Comparison of ENCODE assay signal across 2 cellular contexts in genomic region chr12:114397978-114398881, GRCh38.
TF ChIP-seq lines count a peak whose summit lies in the region.

No MANE protein-coding gene starts in this region.

TF ChIP-seq in H1, 55 proteins besides CTCF, POLR2A, EP300 and RAD21:
- TF ChIP-seq TAF7 (optimal IDR thresholded peaks at IDR 0.05; ENCODE audit: borderline replicate concordance, low read depth, low read length) (no peak), ATF2 (IDR thresholded peaks at IDR 0.05; ENCODE audit: low read length) (no peak), POLR2AphosphoS5 (IDR thresholded peaks at IDR 0.05; ENCODE audit: low read depth, low read length) (no peak), KDM1A (IDR thresholded peaks at IDR 0.05; ENCODE audit: borderline replicate concordance, low read length) (no peak), TBP (IDR thresholded peaks at IDR 0.05; ENCODE audit: low read depth, low read length) (no peak), NANOG (IDR thresholded peaks at IDR 0.05; ENCODE audit: insufficient read depth, low read depth, low read length, poor library complexity, severe bottlenecking) (no peak), CBX8 (IDR thresholded peaks at IDR 0.05; ENCODE audit: borderline replicate concordance, low read depth, low read length) (no peak; the same call in 1 of the 2 replicates), NRF1 (IDR thresholded peaks at IDR 0.05; ENCODE audit: low read depth, low read length) (no peak), SUZ12 (IDR thresholded peaks at IDR 0.05; ENCODE audit: low read length) (peak; percentile 86), SP4 (IDR thresholded peaks at IDR 0.05; ENCODE audit: low read length) (no peak), BCL11A (IDR thresholded peaks at IDR 0.05; ENCODE audit: low read depth in 2 of 2, low read length in 2 of 2) (no peak), TEAD4 (IDR thresholded peaks at IDR 0.05; ENCODE audit: low read depth, low read length) (no peak), HDAC6 (IDR thresholded peaks at IDR 0.05; ENCODE audit: low read depth, low read length) (no peak), BACH1 (IDR thresholded peaks at IDR 0.05; ENCODE audit: low read length) (no peak), RNF2 (IDR thresholded peaks at IDR 0.05; ENCODE audit: borderline replicate concordance, low read depth, low read length, missing control alignments, poor library complexity, severe bottlenecking) (peak; percentile 67), EZH2 (IDR thresholded peaks at IDR 0.05; ENCODE audit: low read depth, low read length, severe bottlenecking) (peak; percentile 89)

TF ChIP-seq in SK-N-SH, 30 proteins besides CTCF, POLR2A, EP300 and RAD21:
- no peak for TF ChIP-seq FOSL2 (IDR thresholded peaks at IDR 0.05; ENCODE audit: borderline replicate concordance, low read depth)
- no peak for TF ChIP-seq RXRA (IDR thresholded peaks at IDR 0.05; ENCODE audit: borderline replicate concordance, low read depth)
- no peak for TF ChIP-seq REST (IDR thresholded peaks at IDR 0.05; ENCODE audit: low read depth, low read length)
- no peak for TF ChIP-seq MXI1 (IDR thresholded peaks at IDR 0.05; ENCODE audit: low read depth, low read length)
- TF ChIP-seq EZH2phosphoT487 (IDR thresholded peaks at IDR 0.05; ENCODE audit: borderline replicate concordance, low read depth): no peak
TF ChIP-seq in SK-N-SH: peak in this region for 0.
